Comparison of ENCODE assay signal across 16 cellular contexts in the genomic region with DNA sequence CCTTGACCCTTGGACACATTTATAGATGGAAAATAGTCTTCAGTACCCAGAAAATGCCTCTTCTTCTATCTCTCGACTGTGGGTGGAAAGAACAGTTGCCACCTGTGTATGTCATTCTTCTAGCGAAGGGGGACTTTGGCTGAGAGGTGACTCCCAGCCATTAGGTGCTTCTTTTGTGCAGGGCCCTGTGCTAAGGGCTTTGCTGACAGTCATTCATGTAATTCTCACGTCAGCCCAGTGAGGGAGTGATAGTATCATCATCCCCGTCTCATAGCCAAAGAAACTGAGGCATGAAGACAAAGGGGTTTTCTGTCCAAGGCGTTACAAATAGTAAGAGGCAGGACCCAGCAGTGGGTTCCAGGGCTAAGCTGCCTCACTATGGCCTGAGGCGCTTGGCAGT.
A peak's percentile ranks its signal among the peaks of the same experiment; 100 is the strongest.
DNase-seq lines count a peak whose midpoint lies in the region; ATAC-seq and TF ChIP-seq lines count a peak whose summit lies in the region.
"Had no signal": no experiment of that assay in that cellular context is flagged by ENCODE, and none has a peak within 500 bp of the region (broad histone marks: within the 10 kb centered on the region; RNA-seq: fewer than 3 reads in every experiment).

No MANE protein-coding gene starts in this region.

- H3K4me2 ChIP-seq in SK-N-SH, result no peak overlapping the region
- H3K4me2 ChIP-seq: BLaER1 had no signal

- no peaks in the 10 kb centered on the region for H3K36me3 ChIP-seq in SK-N-SH (replicated peaks in 1 of 2; ENCODE audit: control insufficient read depth in 1 of 2, insufficient read depth in 2 of 2, low read length in 1 of 2)
- H3K36me3 ChIP-seq: BLaER1 had no signal

- no peak overlapping the region for H3K9ac ChIP-seq in SK-N-SH
- H3K9ac ChIP-seq: BLaER1 had no signal

- H3K9me3 ChIP-seq in SK-N-SH, result no peaks in the 10 kb centered on the region
- H3K9me3 ChIP-seq: BLaER1, Caco-2 had no signal

- 65% methylated on average over 6 of the region's 6 CpGs for WGBS in SK-N-SH (ENCODE audit: low lambda C conversion rate)

- TF ChIP-seq RAD21 in SK-N-SH (IDR thresholded peaks at IDR 0.05; ENCODE audit: low read length), result no peak

- no peaks in the 10 kb centered on the region for H3K36me3 Mint-ChIP-seq in activated T-helper 17 cell treated with anti-CD3 and anti-CD28 coated beads, Interleukin-2, amount 50 U/mL, for 72 hours (ENCODE audit: low read depth)
- H3K36me3 Mint-ChIP-seq in nephron progenitor cell (ENCODE audit: low read depth), result peaks cover 38% of the 10 kb centered on the region
- no peaks in the 10 kb centered on the region for H3K36me3 Mint-ChIP-seq in endothelial cell (ENCODE audit: low read depth, unreplicated experiment)
- H3K36me3 Mint-ChIP-seq: CD8-positive, alpha-beta memory T cell had no signal

- peaks cover 9 to 15% of the 10 kb centered on the region in 2 experiments; a peak in 3 of 4 replicates for H3K4me1 ChIP-seq in SK-N-SH (ENCODE audit: control insufficient read depth in 1 of 2, insufficient read depth in 2 of 2, low read depth in 1 of 2, low read length in 1 of 2)
- H3K4me1 ChIP-seq: Caco-2 had no signal

- H3K79me2 ChIP-seq in SK-N-SH (ENCODE audit: insufficient read depth), result no peaks in the 10 kb centered on the region

- peak; percentile 29 for ATAC-seq in stimulated activated naive CD8-positive, alpha-beta T cell treated with anti-CD3 and anti-CD28 coated beads, Interleukin-15, amount 100 ng/mL, for 72 hours
- no peak for ATAC-seq in stimulated activated naive CD8-positive, alpha-beta T cell treated with anti-CD3 and anti-CD28 coated beads, Interleukin-15, Interleukin-2, amounts not matched to agents 100 U/mL and 50 U/mL, for 24 hours
- ATAC-seq in activated T-helper 17 cell treated with anti-CD3 and anti-CD28 coated beads, Interleukin-2, amount 50 U/mL, for 72 hours (replicated peaks), result peak; percentile 19
- ATAC-seq: HCT116 had no signal

- CTCF ChIA-PET in SK-N-SH (lab: Yijun Ruan, JAX), result interaction anchor here (0.8 to 1.0 kb wide), 2 partner anchors 8 to 532 kb away, joined by 3 read pairs; no protein-coding TSS in a partner anchor

- H2AFZ ChIP-seq in SK-N-SH (ENCODE audit: low read depth), result no peak overlapping the region

- H3K27me3 ChIP-seq in SK-N-SH (ENCODE audit: insufficient read depth), result no peaks in the 10 kb centered on the region
- H3K27me3 ChIP-seq: BLaER1 had no signal

- H3K27ac ChIP-seq in SK-N-SH (ENCODE audit: low read depth in 2 of 2, low read length in 1 of 2), result no peak overlapping the region
- H3K27ac ChIP-seq: BLaER1, HL-60 had no signal

- no peak for TF ChIP-seq CTCF in nephron progenitor cell (IDR thresholded peaks at IDR 0.05)
- TF ChIP-seq CTCF in SK-N-SH (IDR thresholded peaks at IDR 0.05), result no peak
- TF ChIP-seq CTCF in endothelial cell (IDR thresholded peaks at IDR 0.05; ENCODE audit: unreplicated experiment), result no peak

- no peaks in the 10 kb centered on the region for H3K9me2 ChIP-seq in SK-N-SH

- no peak for TF ChIP-seq EP300 in SK-N-SH (IDR thresholded peaks at IDR 0.05; ENCODE audit: borderline replicate concordance in 1 of 2, low read depth in 1 of 2, low read length in 1 of 2)

- peaks cover 7% of the 10 kb centered on the region for H3K27me3 Mint-ChIP-seq in stimulated activated naive CD8-positive, alpha-beta T cell treated with anti-CD3 and anti-CD28 coated beads, Interleukin-15, amount 100 ng/mL, for 72 hours
- peaks cover 10% of the 10 kb centered on the region for H3K27me3 Mint-ChIP-seq in activated T-helper 17 cell treated with anti-CD3 and anti-CD28 coated beads, Interleukin-2, amount 50 U/mL, for 72 hours
- H3K27me3 Mint-ChIP-seq in nephron progenitor cell (ENCODE audit: low read depth, poor library complexity) (peaks cover 6% of the 10 kb centered on the region), endothelial cell (ENCODE audit: unreplicated experiment) (peaks cover 13% of the 10 kb centered on the region)

- H3K4me3 ChIP-seq in SK-N-SH (ENCODE audit: low read depth in 2 of 2, low read length in 1 of 2), result no peak overlapping the region
- H3K4me3 ChIP-seq: BLaER1 had no signal

- no peak overlapping the region for H3K4me3 Mint-ChIP-seq in stimulated activated naive CD8-positive, alpha-beta T cell treated with anti-CD3 and anti-CD28 coated beads, Interleukin-15, amount 100 ng/mL, for 72 hours
- no peak overlapping the region for H3K4me3 Mint-ChIP-seq in activated T-helper 17 cell treated with anti-CD3 and anti-CD28 coated beads, Interleukin-2, amount 50 U/mL, for 72 hours
- H3K4me3 Mint-ChIP-seq in nephron progenitor cell (no peak overlapping the region), endothelial cell (ENCODE audit: unreplicated experiment) (no peak overlapping the region)
- H3K4me3 Mint-ChIP-seq: CD8-positive, alpha-beta memory T cell had no signal

- H3K9me3 Mint-ChIP-seq in stimulated activated naive CD8-positive, alpha-beta T cell treated with anti-CD3 and anti-CD28 coated beads, Interleukin-15, amount 100 ng/mL, for 72 hours, result no peaks in the 10 kb centered on the region
- no peaks in the 10 kb centered on the region for H3K9me3 Mint-ChIP-seq in activated T-helper 17 cell treated with anti-CD3 and anti-CD28 coated beads, Interleukin-2, amount 50 U/mL, for 72 hours
- H3K9me3 Mint-ChIP-seq in nephron progenitor cell (no peaks in the 10 kb centered on the region), endothelial cell (ENCODE audit: unreplicated experiment) (no peaks in the 10 kb centered on the region)
- H3K9me3 Mint-ChIP-seq: CD8-positive, alpha-beta memory T cell had no signal

- DNase-seq in stimulated activated naive CD8-positive, alpha-beta T cell treated with anti-CD3 and anti-CD28 coated beads, Interleukin-15, amount 100 ng/mL, for 72 hours, result no peak
- no peak for DNase-seq in stimulated activated naive CD8-positive, alpha-beta T cell treated with anti-CD3 and anti-CD28 coated beads, Interleukin-15, Interleukin-2, amounts not matched to agents 100 U/mL and 50 U/mL, for 24 hours
- DNase-seq in nephron progenitor cell (no peak), SK-N-SH (no peak), endothelial cell (ENCODE audit: low spot score) (no peak)
- DNase-seq in activated CD4-positive, CD25-positive, alpha-beta regulatory T cell (lab: John Stamatoyannopoulos, UW), result no peak
- DNase-seq: 8988T; AML-193; Caco-2; CD8-positive, alpha-beta memory T cell; DND-41; GDM1 had no signal

- H3K4me1 Mint-ChIP-seq in stimulated activated naive CD8-positive, alpha-beta T cell treated with anti-CD3 and anti-CD28 coated beads, Interleukin-15, amount 100 ng/mL, for 72 hours, result peaks cover 29% of the 10 kb centered on the region
- no peaks in the 10 kb centered on the region for H3K4me1 Mint-ChIP-seq in activated T-helper 17 cell treated with anti-CD3 and anti-CD28 coated beads, Interleukin-2, amount 50 U/mL, for 72 hours
- H3K4me1 Mint-ChIP-seq in nephron progenitor cell (peaks cover 100% of the 10 kb centered on the region), endothelial cell (ENCODE audit: unreplicated experiment) (peaks cover 28% of the 10 kb centered on the region)

- no peak overlapping the region for H3K27ac Mint-ChIP-seq in stimulated activated naive CD8-positive, alpha-beta T cell treated with anti-CD3 and anti-CD28 coated beads, Interleukin-15, amount 100 ng/mL, for 72 hours
- H3K27ac Mint-ChIP-seq in activated T-helper 17 cell treated with anti-CD3 and anti-CD28 coated beads, Interleukin-2, amount 50 U/mL, for 72 hours, result no peak overlapping the region
- H3K27ac Mint-ChIP-seq in nephron progenitor cell (peak overlapping the region; percentile 84), endothelial cell (ENCODE audit: unreplicated experiment) (no peak overlapping the region)
- H3K27ac Mint-ChIP-seq: CD8-positive, alpha-beta memory T cell had no signal

- H3F3A ChIP-seq in SK-N-SH (replicated peaks; ENCODE audit: insufficient read depth), result no peaks in the 10 kb centered on the region

- no peaks in the 10 kb centered on the region for H4K20me1 ChIP-seq in SK-N-SH (ENCODE audit: insufficient read depth)
- H4K20me1 ChIP-seq: BLaER1 had no signal

- POLR2A ChIA-PET in SK-N-SH (lab: Yijun Ruan, JAX), result interaction anchor here (0.5 kb wide), 1 partner anchor 79 kb away, joined by 3 read pairs; no protein-coding TSS in a partner anchor

TF ChIP-seq in SK-N-SH, 30 proteins besides CTCF, POLR2A, EP300 and RAD21:
- no peak for TF ChIP-seq RCOR1 (IDR thresholded peaks at IDR 0.05; ENCODE audit: low read length)
- no peak for TF ChIP-seq NFIC (IDR thresholded peaks at IDR 0.05; ENCODE audit: borderline replicate concordance)
- no peak for TF ChIP-seq JUND (IDR thresholded peaks at IDR 0.05)
- no peak for TF ChIP-seq SIN3A (IDR thresholded peaks at IDR 0.05; ENCODE audit: borderline replicate concordance, low read depth, low read length)
- TF ChIP-seq RFX5 (IDR thresholded peaks at IDR 0.05; ENCODE audit: low read length), result no peak
